17 cellular contexts compared by ENCODE assay signal in the genomic region with DNA sequence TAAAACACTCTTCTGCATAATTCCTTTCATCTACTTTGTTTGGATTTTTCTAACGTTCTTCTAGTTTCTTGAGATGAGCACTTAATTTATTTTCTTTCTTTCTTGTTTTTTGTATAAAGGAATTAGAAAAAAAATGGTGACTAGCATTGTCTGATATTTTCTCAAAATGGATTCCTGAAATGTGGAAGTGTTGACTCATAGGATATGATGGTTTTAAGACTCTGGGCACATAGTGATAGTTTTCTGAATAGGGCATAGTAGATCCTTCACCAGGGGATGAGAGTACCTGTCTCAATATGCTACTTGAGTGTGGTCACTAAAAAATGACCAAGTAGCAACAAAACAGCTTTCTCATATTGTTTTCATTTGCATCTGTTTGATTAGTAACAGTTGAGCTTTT.
DNase-seq lines count a peak whose midpoint lies in the region; ATAC-seq and TF ChIP-seq lines count a peak whose summit lies in the region.
"Had no signal": no experiment of that assay in that cellular context is flagged by ENCODE, and none has a peak within 500 bp of the region (broad histone marks: within the 10 kb centered on the region; RNA-seq: fewer than 3 reads in every experiment).

No MANE protein-coding gene starts in this region.

- no peak overlapping the region for H3K4me3 ChIP-seq in mammary epithelial cell (replicated peaks in 1 of 3; ENCODE audit: insufficient read depth in 1 of 3, low read depth in 2 of 3, low read length in 3 of 3)
- H3K4me3 ChIP-seq: right atrium auricular region had no signal

- WGBS in mammary epithelial cell (ENCODE audit: low coverage, missing lambda C conversion rate) = 10% methylated on average over 1 of the region's 1 CpG

- H3K4me2 ChIP-seq in mammary epithelial cell (ENCODE audit: insufficient read depth, low read depth, low read length) = peak overlapping the region; percentile 47
- H3K4me2 ChIP-seq: KMS-11 had no signal

- H2AFZ ChIP-seq in mammary epithelial cell (ENCODE audit: low read depth, low read length) = no peak overlapping the region

- BruUV-seq in mammary epithelial cell (replicated peaks; lab: Mats Ljungman, UMichigan) = no TSS peak

- H3K9ac ChIP-seq in mammary epithelial cell (ENCODE audit: insufficient read depth, low read length) = peak overlapping the region; percentile 5
- H3K9ac ChIP-seq: KMS-11 had no signal

- H3K27ac ChIP-seq in mammary epithelial cell (ENCODE audit: insufficient read depth, low read depth, low read length) = peak overlapping the region; percentile 44
- H3K27ac ChIP-seq: KMS-11, right atrium auricular region had no signal

- intact Hi-C loops in mammary epithelial cell (cut with micrococcal nuclease) = no loop called here

- no peak for TF ChIP-seq CTCF in mammary epithelial cell (conservative IDR thresholded peaks at IDR 0.05 in 1 of 2, IDR thresholded peaks at IDR 0.05 in 1 of 2; ENCODE audit: extremely low read depth in 1 of 2, insufficient read depth in 1 of 2, low read depth in 1 of 2, low read length in 2 of 2)

- DNase-seq in AG20443 (ENCODE audit: low spot score) (peak; percentile 45), LoVo (ENCODE audit: low spot score) (peak; percentile 23), mammary epithelial cell (peak; percentile 40), kidney glomerular epithelial cell (lab: John Stamatoyannopoulos, UW) (peak; percentile 65), HEK293T (ENCODE audit: extremely low spot score) (no peak), NCI-H446 (lab: John Stamatoyannopoulos, UW) (no peak)
- DNase-seq: activated CD4-positive, alpha-beta T cell treated with anti-CD3 and anti-CD28 coated beads, Interleukin-2, amount 50 U/mL, for 48 hours; activated effector memory CD4-positive, alpha-beta T cell treated with anti-CD3 and anti-CD28 coated beads, Interleukin-2, amount 50 U/mL, for 16 hours; CD4-positive, alpha-beta memory T cell; central memory CD4-positive, alpha-beta T cell; naive B cell; stimulated activated naive CD8-positive, alpha-beta T cell treated with anti-CD3 and anti-CD28 coated beads, Interleukin-15, Interleukin-2, amounts not matched to agents 100 U/mL and 50 U/mL, for 24 hours had no signal

- CTCF ChIA-PET in mammary epithelial cell (lab: Charles Lee; ENCODE audit: low non-redundant PET) = no interaction called here
- CTCF ChIA-PET in HEK293T (lab: Yijun Ruan, JAX) = no interaction called here

- peaks cover 6% of the 10 kb centered on the region for H3K36me3 ChIP-seq in mammary epithelial cell (ENCODE audit: insufficient read depth, low read length)
- H3K36me3 ChIP-seq: right atrium auricular region had no signal

- no peaks in the 10 kb centered on the region for H3K27me3 ChIP-seq in mammary epithelial cell (ENCODE audit: insufficient read depth, low read length)
- H3K27me3 ChIP-seq: right atrium auricular region had no signal

- POLR2A ChIA-PET in HEK293T (lab: Yijun Ruan, JAX) = no interaction called here

- H3K79me2 ChIP-seq in mammary epithelial cell (ENCODE audit: insufficient read depth, low read length) = no peaks in the 10 kb centered on the region

- in situ Hi-C loops in mammary epithelial cell (cut with MboI; ENCODE audit: low sequenced_read_pairs in 2 of 2) = no loop called here

- no peaks in the 10 kb centered on the region for H3K9me3 ChIP-seq in mammary epithelial cell (replicated peaks; ENCODE audit: insufficient read depth, low read length)
- H3K9me3 ChIP-seq: right atrium auricular region had no signal

- dilution Hi-C loops in mammary epithelial cell (cut with HindIII; ENCODE audit: low sequenced_read_pairs) = no loop called here

- ATAC-seq in HG02973 (IDR thresholded peaks at IDR 0.05; ENCODE audit: unreplicated experiment) (no peak), GM21786 (IDR thresholded peaks at IDR 0.05; ENCODE audit: unreplicated experiment) (no peak)
- ATAC-seq: esophagus mucosa; stimulated activated naive CD8-positive, alpha-beta T cell treated with anti-CD3 and anti-CD28 coated beads, Interleukin-15, Interleukin-2, amounts not matched to agents 100 U/mL and 50 U/mL, for 24 hours had no signal

- H3K4me1 ChIP-seq in mammary epithelial cell (ENCODE audit: insufficient read depth, low read length) = peaks cover 5% of the 10 kb centered on the region
- H3K4me1 ChIP-seq: right atrium auricular region had no signal

- no peaks in the 10 kb centered on the region for H4K20me1 ChIP-seq in mammary epithelial cell (ENCODE audit: insufficient read depth, low read length)

TF ChIP-seq in HEK293T, 16 proteins besides CTCF, POLR2A, EP300 and RAD21:
- TF ChIP-seq SUZ12 (IDR thresholded peaks at IDR 0.05) (no peak), BHLHE40 (IDR thresholded peaks at IDR 0.05; ENCODE audit: borderline replicate concordance) (no peak), ARNT (IDR thresholded peaks at IDR 0.05) (no peak), CTBP1 (IDR thresholded peaks at IDR 0.05; ENCODE audit: borderline replicate concordance) (no peak), SP1 (IDR thresholded peaks at IDR 0.05) (no peak), HDGF (IDR thresholded peaks at IDR 0.05; ENCODE audit: borderline replicate concordance) (no peak), TARDBP (IDR thresholded peaks at IDR 0.05) (no peak), LEF1 (IDR thresholded peaks at IDR 0.05; ENCODE audit: borderline replicate concordance) (no peak)
- TF ChIP-seq, protein P1, sequence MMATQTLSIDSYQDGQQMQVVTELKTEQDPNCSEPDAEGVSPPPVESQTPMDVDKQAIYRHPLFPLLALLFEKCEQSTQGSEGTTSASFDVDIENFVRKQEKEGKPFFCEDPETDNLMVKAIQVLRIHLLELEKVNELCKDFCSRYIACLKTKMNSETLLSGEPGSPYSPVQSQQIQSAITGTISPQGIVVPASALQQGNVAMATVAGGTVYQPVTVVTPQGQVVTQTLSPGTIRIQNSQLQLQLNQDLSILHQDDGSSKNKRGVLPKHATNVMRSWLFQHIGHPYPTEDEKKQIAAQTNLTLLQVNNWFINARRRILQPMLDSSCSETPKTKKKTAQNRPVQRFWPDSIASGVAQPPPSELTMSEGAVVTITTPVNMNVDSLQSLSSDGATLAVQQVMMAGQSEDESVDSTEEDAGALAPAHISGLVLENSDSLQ (IDR thresholded peaks at IDR 0.05) = no peak

Comparison
In these comparisons a context has a peak if more than half of its experiments do, and no peak if none do; other contexts are left out.
1. DNase-seq: peak in AG20443 (single experiment), LoVo (single experiment), mammary epithelial cell (single experiment) and kidney glomerular epithelial cell (single experiment); none in HEK293T (single experiment) and NCI-H446 (0 of 2).